1 cellular context compared by ENCODE assay signal in genomic region chr19:35123573-35123972, GRCh38.
TF ChIP-seq lines count a peak whose summit lies in the region.

No MANE protein-coding gene starts in this region.

TF ChIP-seq in K562, 482 proteins besides CTCF, POLR2A, EP300 and RAD21:
- TF ChIP-seq HDAC2 (IDR thresholded peaks at IDR 0.05) (no peak), ZNF75A (CRISPR knock-in tag; IDR thresholded peaks at IDR 0.05) (no peak), MECOM (CRISPR knock-in tag; IDR thresholded peaks at IDR 0.05) (no peak), ZNF354B (CRISPR knock-in tag; IDR thresholded peaks at IDR 0.05) (no peak), POLR3G (IDR thresholded peaks at IDR 0.05; ENCODE audit: extremely low read depth, insufficient read length, insufficient replicate concordance) (no peak), CHD7 (IDR thresholded peaks at IDR 0.05; ENCODE audit: low read depth, low read length) (no peak), CBFB (CRISPR knock-in tag; IDR thresholded peaks at IDR 0.05) (no peak), ZBED1 (IDR thresholded peaks at IDR 0.05) (no peak)
TF ChIP-seq in K562: peak in this region for 0.
